Comparison of ENCODE assay signal across 8 cellular contexts in the genomic region with DNA sequence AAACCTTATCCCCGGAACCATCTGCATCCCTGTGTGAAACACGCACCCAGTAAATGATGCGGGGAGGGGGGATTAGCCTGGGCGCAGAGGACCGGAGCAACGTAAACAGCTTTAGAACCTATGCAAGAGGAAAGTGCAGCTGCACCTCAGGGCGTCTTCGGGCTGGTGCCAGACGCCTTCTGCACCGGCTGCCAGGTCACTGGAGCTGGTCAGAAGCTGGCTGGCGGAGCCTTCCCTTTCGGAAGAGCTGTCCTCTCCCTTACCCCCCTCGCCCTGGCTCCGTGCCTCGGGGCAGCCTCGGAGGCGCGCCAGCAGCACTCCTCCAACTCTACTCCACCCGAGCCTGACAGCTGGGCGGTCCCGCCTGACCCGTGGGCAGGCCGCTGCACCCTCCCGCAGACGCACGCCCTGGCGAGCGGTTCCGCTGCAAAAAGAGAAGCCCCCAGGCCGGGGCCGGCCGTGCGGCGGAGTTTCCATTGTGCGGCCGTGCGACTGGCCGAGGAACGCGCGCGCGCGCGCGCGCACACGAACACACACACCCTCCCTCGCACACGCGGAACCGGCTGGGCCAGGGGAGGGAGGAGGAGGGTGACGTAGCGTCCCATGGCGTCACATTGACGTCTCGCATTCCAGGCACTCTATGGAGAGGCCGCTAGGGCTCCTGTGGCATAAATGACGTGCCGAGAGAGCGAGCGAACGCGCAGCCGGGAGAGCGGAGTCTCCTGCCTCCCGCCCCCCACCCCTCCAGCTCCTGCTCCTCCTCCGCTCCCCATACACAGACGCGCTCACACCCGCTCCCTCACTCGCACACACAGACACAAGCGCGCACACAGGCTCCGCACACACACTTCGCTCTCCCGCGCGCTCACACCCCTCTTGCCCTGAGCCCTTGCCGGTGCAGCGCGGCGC. TPM values are rescaled to one million over a fixed set of nuclear protein-coding genes. Genes with fewer than 3 reads are reported as not detected.
DNase-seq lines count a peak whose midpoint lies in the region; ATAC-seq, FAIRE-seq and TF ChIP-seq lines count a peak whose summit lies in the region.

NR4A3 (plus strand) TSS at position 699 of the 909 bp plus-strand sequence. CDS start 6,158 bp downstream, outside the sequence.

- peak within 1 kb of the TSS; percentile 73 for H3K4me3 Mint-ChIP-seq in WTC11

- POLR2A ChIA-PET in WTC11 (lab: Charles Lee), result interaction anchor here (0.6 kb wide), 2 partner anchors 547 to 1192 kb away, joined by 3 read pairs; no protein-coding TSS in a partner anchor

- TF ChIP-seq CTCF in WTC11 (IDR thresholded peaks at IDR 0.05) (no peak), bronchial epithelial cell (IDR thresholded peaks at IDR 0.05; ENCODE audit: insufficient read depth, low read length, severe bottlenecking) (peak; percentile 32)

- no peaks in the 10 kb centered on the region for H3K9me3 Mint-ChIP-seq in WTC11

- H3K36me3 ChIP-seq in bronchial epithelial cell (ENCODE audit: control insufficient read depth, insufficient read depth, low read length), result no peaks in the 10 kb centered on the region

- peak; percentile 32 for ATAC-seq in GM18873 (IDR thresholded peaks at IDR 0.05; ENCODE audit: low FRiP score, unreplicated experiment)
- ATAC-seq in HG03135 (IDR thresholded peaks at IDR 0.05; ENCODE audit: unreplicated experiment), result peak; percentile 35
- peak; percentile 7 for ATAC-seq in WTC11

- peaks cover 42% of the 10 kb centered on the region for H3K4me1 Mint-ChIP-seq in WTC11

- CTCF ChIA-PET in WTC11 (lab: Charles Lee), result interaction anchor here (0.6 to 2.1 kb wide), 3 partner anchors 76 to 1577 kb away, joined by 3 to 6 read pairs (median 5); partner anchors contain the start of gene ZNF189

- peaks cover 12% of the 10 kb centered on the region for H3K27me3 ChIP-seq in bronchial epithelial cell (ENCODE audit: control insufficient read depth, insufficient read depth, low read length)

- H3K27me3 Mint-ChIP-seq in WTC11 (ENCODE audit: low read depth), result peaks cover 65% of the 10 kb centered on the region

- FAIRE-seq in bronchial epithelial cell (lab: Jason Lieb, UNC), result no peak

- no peaks in the 10 kb centered on the region for H3K36me3 Mint-ChIP-seq in WTC11

- H3K27ac Mint-ChIP-seq in WTC11, result peak within 1 kb of the TSS; percentile 87

- peak within 1 kb of the TSS; percentile 85 for H3K4me3 ChIP-seq in bronchial epithelial cell (ENCODE audit: low read depth, low read length)

- in situ Hi-C loops in ACHN (cut with HindIII; ENCODE audit: low pct_ligation_motif_present, low pct_unique_long_range_greater_than_20kb, low sequenced_read_pairs), result no loop called here

- DNase-seq in ACHN (peak; percentile 94), NCI-H2227 (lab: John Stamatoyannopoulos, UW; ENCODE audit: unreplicated experiment) (peak; percentile 94), WTC11 (ENCODE audit: low spot score) (peak; percentile 84), bronchial epithelial cell (ENCODE audit: low read depth) (peak; percentile 90), inferior parietal cortex (ENCODE audit: extremely low spot score) (peak; percentile 96), smooth muscle cell of the brain vasculature (ENCODE audit: low read depth, low spot score) (peak; percentile 86)

TF ChIP-seq in WTC11, 78 proteins besides CTCF, POLR2A, EP300 and RAD21 (continues in another document):
- no peak for TF ChIP-seq ATF6 (CRISPR knock-in tag; IDR thresholded peaks at IDR 0.05)
- TF ChIP-seq NFYB (CRISPR knock-in tag; conservative IDR thresholded peaks at IDR 0.05; ENCODE audit: low read depth), result no peak
- no peak for TF ChIP-seq KAT7 (CRISPR knock-in tag; IDR thresholded peaks at IDR 0.05; ENCODE audit: borderline replicate concordance)
- TF ChIP-seq, protein P1, sequence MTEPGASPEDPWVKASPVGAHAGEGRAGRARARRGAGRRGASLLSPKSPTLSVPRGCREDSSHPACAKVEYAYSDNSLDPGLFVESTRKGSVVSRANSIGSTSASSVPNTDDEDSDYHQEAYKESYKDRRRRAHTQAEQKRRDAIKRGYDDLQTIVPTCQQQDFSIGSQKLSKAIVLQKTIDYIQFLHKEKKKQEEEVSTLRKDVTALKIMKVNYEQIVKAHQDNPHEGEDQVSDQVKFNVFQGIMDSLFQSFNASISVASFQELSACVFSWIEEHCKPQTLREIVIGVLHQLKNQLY (CRISPR knock-in tag; IDR thresholded peaks at IDR 0.05), result no peak
- TF ChIP-seq FOXP1 (CRISPR knock-in tag; IDR thresholded peaks at IDR 0.05; ENCODE audit: borderline replicate concordance), result no peak
- TF ChIP-seq ZNF138 (CRISPR knock-in tag; conservative IDR thresholded peaks at IDR 0.05), result no peak
- TF ChIP-seq IRF2 (CRISPR knock-in tag; IDR thresholded peaks at IDR 0.05; ENCODE audit: borderline replicate concordance, low read depth), result no peak
- TF ChIP-seq TEAD4 (CRISPR knock-in tag; IDR thresholded peaks at IDR 0.05), result no peak
- TF ChIP-seq JUN (CRISPR knock-in tag; IDR thresholded peaks at IDR 0.05), result no peak
- no peak for TF ChIP-seq NR1H2 (CRISPR knock-in tag; IDR thresholded peaks at IDR 0.05)
- no peak for TF ChIP-seq ZNF671 (CRISPR knock-in tag; IDR thresholded peaks at IDR 0.05)
- TF ChIP-seq, protein P2, sequence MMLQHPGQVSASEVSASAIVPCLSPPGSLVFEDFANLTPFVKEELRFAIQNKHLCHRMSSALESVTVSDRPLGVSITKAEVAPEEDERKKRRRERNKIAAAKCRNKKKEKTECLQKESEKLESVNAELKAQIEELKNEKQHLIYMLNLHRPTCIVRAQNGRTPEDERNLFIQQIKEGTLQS (CRISPR knock-in tag; conservative IDR thresholded peaks at IDR 0.05), result no peak
- no peak for TF ChIP-seq GRHL2 (CRISPR knock-in tag; IDR thresholded peaks at IDR 0.05; ENCODE audit: insufficient replicate concordance, severe bottlenecking)
- no peak for TF ChIP-seq ZNF263 (CRISPR knock-in tag; IDR thresholded peaks at IDR 0.05; ENCODE audit: low read depth)
- TF ChIP-seq TEAD1 (CRISPR knock-in tag; IDR thresholded peaks at IDR 0.05), result peak; percentile 60; the same call in 1 of the 2 replicates
- peak; percentile 48; the same call in 1 of the 2 replicates for TF ChIP-seq CREM (CRISPR knock-in tag; IDR thresholded peaks at IDR 0.05)
- TF ChIP-seq ZNF416 (CRISPR knock-in tag; IDR thresholded peaks at IDR 0.05), result no peak
- TF ChIP-seq, protein P3, sequence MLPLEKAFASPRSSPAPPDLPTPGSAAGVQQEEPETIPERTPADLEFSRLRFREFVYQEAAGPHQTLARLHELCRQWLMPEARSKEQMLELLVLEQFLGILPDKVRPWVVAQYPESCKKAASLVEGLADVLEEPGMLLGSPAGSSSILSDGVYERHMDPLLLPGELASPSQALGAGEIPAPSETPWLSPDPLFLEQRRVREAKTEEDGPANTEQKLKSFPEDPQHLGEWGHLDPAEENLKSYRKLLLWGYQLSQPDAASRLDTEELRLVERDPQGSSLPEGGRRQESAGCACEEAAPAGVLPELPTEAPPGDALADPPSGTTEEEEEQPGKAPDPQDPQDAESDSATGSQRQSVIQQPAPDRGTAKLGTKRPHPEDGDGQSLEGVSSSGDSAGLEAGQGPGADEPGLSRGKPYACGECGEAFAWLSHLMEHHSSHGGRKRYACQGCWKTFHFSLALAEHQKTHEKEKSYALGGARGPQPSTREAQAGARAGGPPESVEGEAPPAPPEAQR (CRISPR knock-in tag; IDR thresholded peaks at IDR 0.05), result no peak
- TF ChIP-seq FOXJ3 (CRISPR knock-in tag; IDR thresholded peaks at IDR 0.05; ENCODE audit: borderline replicate concordance), result no peak
- no peak for TF ChIP-seq ZNF232 (CRISPR knock-in tag; IDR thresholded peaks at IDR 0.05)
- no peak for TF ChIP-seq CREB1 (CRISPR knock-in tag; IDR thresholded peaks at IDR 0.05)
- 0 out of 2 replicates have a peak, but pooled peaks have one; percentile 37 for TF ChIP-seq ETV6 (CRISPR knock-in tag; IDR thresholded peaks at IDR 0.05)
- TF ChIP-seq E2F1 (CRISPR knock-in tag; IDR thresholded peaks at IDR 0.05), result no peak
- no peak for TF ChIP-seq MXD4 (CRISPR knock-in tag; IDR thresholded peaks at IDR 0.05; ENCODE audit: borderline replicate concordance)

RNA-seq across cellular contexts. Expression of gene NR4A3, which starts in this region (rescaled TPM):
- 0.46 to 0.57 TPM (median 0.50 TPM) in 3 replicates for total RNA-seq in WTC11 (2021)
- not detected in 2 replicates for total RNA-seq in bronchial epithelial cell

Comparison
In these comparisons a context has a peak if more than half of its experiments do, and no peak if none do; other contexts are left out.
1. Peak in every context shown above with its lines: DNase-seq, ATAC-seq and H3K4me3 ChIP-seq.
2. Peak in DNase-seq and ATAC-seq in WTC11; RNA of the gene not detected or under 1 TPM.
3. Peak in DNase-seq and H3K4me3 ChIP-seq in bronchial epithelial cell; RNA of the gene not detected or under 1 TPM.